ENCODE assay signal across 22 cellular contexts in the genomic region with DNA sequence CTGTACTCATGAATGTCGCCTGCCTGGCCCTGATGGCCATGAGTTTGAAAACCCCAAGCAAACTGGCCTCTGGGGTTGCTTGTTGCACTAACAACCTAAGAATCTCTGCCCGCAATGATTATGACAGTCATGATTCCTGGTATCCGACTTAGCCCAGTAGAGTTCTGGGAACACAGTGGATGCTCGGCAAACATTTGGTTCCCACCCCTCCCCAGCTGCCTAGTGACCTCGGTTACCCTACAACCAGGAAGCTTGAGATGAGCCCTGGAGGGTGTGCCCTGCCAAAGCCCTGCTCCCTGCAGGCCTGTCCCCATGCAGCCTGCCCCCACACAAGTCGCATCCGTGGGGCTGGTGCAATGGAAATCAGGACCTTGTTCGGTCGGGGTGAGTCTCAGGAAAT.
"Had no signal": no experiment of that assay in that cellular context is flagged by ENCODE, and none has a peak within 500 bp of the region (broad histone marks: within the 10 kb centered on the region; RNA-seq: fewer than 3 reads in every experiment).

No MANE protein-coding gene starts in this region.

- H3K36me3 ChIP-seq: gastroesophageal sphincter, right lobe of liver, upper lobe of left lung, vagina had no signal

- H3K4me3 ChIP-seq: gastroesophageal sphincter, right lobe of liver, upper lobe of left lung, vagina had no signal

- DNase-seq: activated CD4-positive, alpha-beta T cell treated with anti-CD3 and anti-CD28 coated beads for 36 hours; activated CD4-positive, CD25-positive, alpha-beta regulatory T cell; activated CD8-positive, alpha-beta memory T cell treated with anti-CD3 and anti-CD28 coated beads, Interleukin-2, amount 10 ng/mL, durations not matched to agents 7 days and 5 days; activated CD8-positive, alpha-beta T cell treated with anti-CD3 and anti-CD28 coated beads, Interleukin-2, amount 10 ng/mL, durations not matched to agents 7 days and 5 days; activated T-cell treated with anti-CD3 and anti-CD28 coated beads, Interleukin-2, amount 50 U/mL, for 48 hours; anterior cingulate cortex; effector CD8-positive, alpha-beta T cell; hippocampal formation; kidney; midbrain; right lobe of liver; small intestine; stimulated activated CD4-positive, alpha-beta T cell treated with anti-CD3 and anti-CD28 coated beads, Interleukin-1b, Interleukin-23, amount 100 ng/mL, for 48 hours; stimulated activated CD4-positive, alpha-beta T cell treated with anti-CD3 and anti-CD28 coated beads, Interleukin-4, amount 100 ng/mL, for 4 hours; stimulated activated CD8-positive, alpha-beta memory T cell treated with anti-CD3 and anti-CD28 coated beads, Interleukin-4, amount 100 ng/mL, for 48 hours; stimulated activated naive CD8-positive, alpha-beta T cell treated with anti-CD3 and anti-CD28 coated beads, Interleukin-15, amount 100 ng/mL, for 72 hours; substantia nigra; upper lobe of left lung had no signal

- H3K27me3 ChIP-seq: right lobe of liver, upper lobe of left lung, vagina had no signal

- H3K4me1 ChIP-seq: gastroesophageal sphincter, right lobe of liver, upper lobe of left lung, vagina had no signal

- H3K27ac ChIP-seq: gastroesophageal sphincter, right lobe of liver, upper lobe of left lung, vagina had no signal

- H3K9me3 ChIP-seq: vagina had no signal

- ATAC-seq: activated CD4-positive, alpha-beta T cell treated with anti-CD3 and anti-CD28 coated beads for 36 hours; activated CD8-positive, alpha-beta memory T cell treated with anti-CD3 and anti-CD28 coated beads, Interleukin-2, amount 10 ng/mL, durations not matched to agents 7 days and 5 days; activated CD8-positive, alpha-beta T cell treated with anti-CD3 and anti-CD28 coated beads, Interleukin-2, amount 10 ng/mL, durations not matched to agents 7 days and 5 days; gastroesophageal sphincter; natural killer cell treated with Interleukin-12 subunit alpha and Interleukin-12 subunit beta and Interleukin-15 and Interleukin-18, amount 100 ng/mL, for 72 hours; right lobe of liver; stimulated activated memory B cell treated with anti-CD40 and anti-IgM and Interleukin-4, amounts not matched to agents 10 μg/mL and 1 μg/mL and 100 μg/mL, for 72 hours; stimulated activated naive CD8-positive, alpha-beta T cell treated with anti-CD3 and anti-CD28 coated beads, Interleukin-15, amount 100 ng/mL, for 72 hours had no signal
